13 cellular contexts compared by ENCODE assay signal in genomic region chr18:59127047-59127446, GRCh38. TPM values are rescaled to one million over a fixed set of nuclear protein-coding genes. Genes with fewer than 3 reads are reported as not detected.
DNase-seq lines count a peak whose midpoint lies in the region; ATAC-seq and TF ChIP-seq lines count a peak whose summit lies in the region.
"Had no signal": no experiment of that assay in that cellular context is flagged by ENCODE, and none has a peak within 500 bp of the region (broad histone marks: within the 10 kb centered on the region; RNA-seq: fewer than 3 reads in every experiment).

No MANE protein-coding gene starts in this region.

- H3K4me1 ChIP-seq in OCI-LY3 (ENCODE audit: low read length) = peaks cover 45% of the 10 kb centered on the region

- 0 out of 2 replicates have a peak overlapping the region, but pooled peaks have one; percentile 2 for H3K9ac ChIP-seq in OCI-LY3 (ENCODE audit: low read length)

- DNase-seq in NCI-H510A (lab: John Stamatoyannopoulos, UW) (peak; percentile 18), NCI-H510A treated with DMSO at 0.1 percent for 48 hours (lab: John Stamatoyannopoulos, UW) (no peak), H7 (peak; percentile 54), iPS-NIHi11 (ENCODE audit: low spot score) (peak; percentile 55), ureter (ENCODE audit: low spot score) (no peak), dermis blood vessel endothelial cell (no peak)
- DNase-seq: DMS79 treated with DMSO at 0.1 percent for 48 hours, GDM1, NCI-H1436, NCI-H2081 treated with DMSO at 0.1 percent for 48 hours, NCI-H774 had no signal

- no peaks in the 10 kb centered on the region for H3K36me3 ChIP-seq in H7 (replicated peaks; ENCODE audit: control insufficient read depth, insufficient read depth, low read length)
- H3K36me3 ChIP-seq in OCI-LY3 (replicated peaks; ENCODE audit: low read depth, low read length) = no peaks in the 10 kb centered on the region

- H2AFZ ChIP-seq in OCI-LY3 (ENCODE audit: low read depth, low read length) = peak overlapping the region; percentile 16; the same call in 1 of the 2 replicates

- H3K4me3 ChIP-seq in H7 (ENCODE audit: insufficient read depth, low read depth, low read length) (no peak overlapping the region), OCI-LY3 (ENCODE audit: low read length) (peak overlapping the region; percentile 5)

- no peaks in the 10 kb centered on the region for H3K9me3 ChIP-seq in OCI-LY3 (ENCODE audit: insufficient read depth, low read length)

- peak; percentile 53 for TF ChIP-seq CTCF in OCI-LY3 (IDR thresholded peaks at IDR 0.05; ENCODE audit: low read depth, low read length)

- no peaks in the 10 kb centered on the region for H3K79me2 ChIP-seq in OCI-LY3 (ENCODE audit: low read length)

- no peak for ATAC-seq in GM19397 (IDR thresholded peaks at IDR 0.05; ENCODE audit: unreplicated experiment)

- no peaks in the 10 kb centered on the region for H4K20me1 ChIP-seq in OCI-LY3 (ENCODE audit: insufficient read depth, low read length)

- H3K27ac ChIP-seq in OCI-LY3 (ENCODE audit: low read length) = no peak overlapping the region

- H3K27me3 ChIP-seq in H7 (ENCODE audit: control insufficient read depth, insufficient read depth, low read length) (peaks cover 2% of the 10 kb centered on the region; the same call in 1 of the 2 replicates), OCI-LY3 (ENCODE audit: low read depth, low read length) (peaks cover 6% of the 10 kb centered on the region; the same call in 1 of the 2 replicates)

- H3K4me2 ChIP-seq in OCI-LY3 (ENCODE audit: low read length) = peak overlapping the region; percentile 35

RNA-seq across cellular contexts. Expression of gene SEC11C, which starts 12.6 kb away (rescaled TPM):
- 17.4 and 26.9 TPM in 2 replicates for total RNA-seq in H7 (2014; rRNA removed; shearing (Covaris generic))
- total RNA-seq in ureter (55.3 TPM), dermis blood vessel endothelial cell (20.8 and 24.8 TPM in 2 replicates)

Comparison
In these comparisons a context has a peak if more than half of its experiments do, and no peak if none do; other contexts are left out.
1. DNase-seq: peak in NCI-H510A (single experiment), H7 (single experiment) and iPS-NIHi11 (single experiment); none in NCI-H510A treated with DMSO at 0.1 percent for 48 hours (single experiment), ureter (single experiment) and dermis blood vessel endothelial cell (single experiment).